In genomic region chr3:18656866-18657265, GRCh38 we compare ENCODE assay signal across 20 cellular contexts.
DNase-seq lines count a peak whose midpoint lies in the region; ATAC-seq and TF ChIP-seq lines count a peak whose summit lies in the region.
"Had no signal": no experiment of that assay in that cellular context is flagged by ENCODE, and none has a peak within 500 bp of the region (broad histone marks: within the 10 kb centered on the region; RNA-seq: fewer than 3 reads in every experiment).

No MANE protein-coding gene starts in this region.

- no peaks in the 10 kb centered on the region for H3K27me3 ChIP-seq in Loucy (ENCODE audit: insufficient read depth, low read length, poor library complexity, severe bottlenecking)
- no peaks in the 10 kb centered on the region for H3K27me3 ChIP-seq in gastroesophageal sphincter
- H3K27me3 ChIP-seq in right atrium auricular region = no peaks in the 10 kb centered on the region

- H3K79me2 ChIP-seq in Loucy (ENCODE audit: insufficient read depth, low read length) = no peaks in the 10 kb centered on the region

- TF ChIP-seq CTCF in Loucy (conservative IDR thresholded peaks at IDR 0.05; ENCODE audit: low read length) (no peak), gastroesophageal sphincter (IDR thresholded peaks at IDR 0.05) (no peak), right atrium auricular region (IDR thresholded peaks at IDR 0.05) (no peak)

- POLR2A ChIA-PET in activated CD8-positive, alpha-beta T cell treated with anti-CD3 and anti-CD28 coated beads, Interleukin-2, amount 10 ng/mL, durations not matched to agents 7 days and 5 days (lab: Charles Lee) = interaction anchor here (1.0 kb wide), 2 partner anchors 56 to 85 kb away, joined by 3 to 4 read pairs; no protein-coding TSS in a partner anchor
- POLR2A ChIA-PET in naive thymus-derived CD8-positive, alpha-beta T cell (lab: Charles Lee) = interaction anchor here (1.0 kb wide), 1 partner anchor 8 kb away, joined by 4 read pairs; no protein-coding TSS in a partner anchor

- H3K4me1 Mint-ChIP-seq in activated T-cell treated with anti-CD3 and anti-CD28 coated beads, Interleukin-2, amount 50 U/mL, for 24 hours (ENCODE audit: low read depth) = peaks cover 76% of the 10 kb centered on the region
- peaks cover 45% of the 10 kb centered on the region for H3K4me1 Mint-ChIP-seq in activated CD8-positive, alpha-beta T cell treated with anti-CD3 and anti-CD28 coated beads, Interleukin-2, amount 10 ng/mL, durations not matched to agents 7 days and 5 days (ENCODE audit: low read depth)
- peaks cover 16 to 34% (median 34%) of the 10 kb centered on the region in 4 donors for H3K4me1 Mint-ChIP-seq in naive thymus-derived CD8-positive, alpha-beta T cell

- no peaks in the 10 kb centered on the region for H4K20me1 ChIP-seq in Loucy (ENCODE audit: insufficient read depth, low read length, poor library complexity, severe bottlenecking)

- no peak for ATAC-seq in activated CD8-positive, alpha-beta T cell treated with anti-CD3 and anti-CD28 coated beads, Interleukin-2, amount 10 ng/mL, durations not matched to agents 7 days and 5 days
- ATAC-seq in naive thymus-derived CD8-positive, alpha-beta T cell = peak in 1 of 2 donors; percentile 30
- ATAC-seq in GM18907 (IDR thresholded peaks at IDR 0.05; ENCODE audit: unreplicated experiment) = no peak
- no peak for ATAC-seq in gastroesophageal sphincter
- ATAC-seq: HepG2 had no signal

- H3K4me1 ChIP-seq in Loucy (ENCODE audit: insufficient read depth, low read length, poor library complexity, severe bottlenecking) (peaks cover 22% of the 10 kb centered on the region), gastroesophageal sphincter (no peaks in the 10 kb centered on the region), right atrium auricular region (no peaks in the 10 kb centered on the region)

- no peak for TF ChIP-seq EP300 in gastroesophageal sphincter (IDR thresholded peaks at IDR 0.05)

- H3F3A ChIP-seq in Loucy (ENCODE audit: low read depth) = no peaks in the 10 kb centered on the region

- H3K36me3 ChIP-seq in Loucy (ENCODE audit: insufficient read depth, low read length) = no peaks in the 10 kb centered on the region
- no peaks in the 10 kb centered on the region for H3K36me3 ChIP-seq in gastroesophageal sphincter
- no peaks in the 10 kb centered on the region for H3K36me3 ChIP-seq in right atrium auricular region

- H3K4me3 ChIP-seq in Loucy (ENCODE audit: low read length, poor library complexity, severe bottlenecking) (no peak overlapping the region), gastroesophageal sphincter (no peak overlapping the region), right atrium auricular region (no peak overlapping the region)
- H3K4me3 ChIP-seq: PC-9 had no signal

- no peak overlapping the region for H3K9ac ChIP-seq in Loucy (ENCODE audit: low read depth, low read length, poor library complexity, severe bottlenecking)

- no peak overlapping the region for H3K27ac ChIP-seq in gastroesophageal sphincter
- H3K27ac ChIP-seq in right atrium auricular region = no peak overlapping the region
- H3K27ac ChIP-seq: C4-2B, PC-9 had no signal

- peak overlapping the region; percentile 74 for H3K27ac Mint-ChIP-seq in activated T-cell treated with anti-CD3 and anti-CD28 coated beads, Interleukin-2, amount 50 U/mL, for 24 hours
- H3K27ac Mint-ChIP-seq in activated CD8-positive, alpha-beta T cell treated with anti-CD3 and anti-CD28 coated beads, Interleukin-2, amount 10 ng/mL, durations not matched to agents 7 days and 5 days = peak overlapping the region; percentile 55
- peak overlapping the region in 6 of 10 donors; percentile 1 to 70 (median 45) for H3K27ac Mint-ChIP-seq in naive thymus-derived CD8-positive, alpha-beta T cell
- H3K27ac Mint-ChIP-seq: HFFc6 had no signal

- H2AFZ ChIP-seq in Loucy (ENCODE audit: low read length) = no peak overlapping the region
- H2AFZ ChIP-seq: PC-9 had no signal

- H3K27me3 Mint-ChIP-seq in activated T-cell treated with anti-CD3 and anti-CD28 coated beads, Interleukin-2, amount 50 U/mL, for 24 hours = no peaks in the 10 kb centered on the region
- H3K27me3 Mint-ChIP-seq in activated CD8-positive, alpha-beta T cell treated with anti-CD3 and anti-CD28 coated beads, Interleukin-2, amount 10 ng/mL, durations not matched to agents 7 days and 5 days (ENCODE audit: low read depth) = no peaks in the 10 kb centered on the region
- H3K27me3 Mint-ChIP-seq in naive thymus-derived CD8-positive, alpha-beta T cell = no peaks in the 10 kb centered on the region

- CTCF ChIA-PET in activated CD8-positive, alpha-beta T cell treated with anti-CD3 and anti-CD28 coated beads, Interleukin-2, amount 10 ng/mL, durations not matched to agents 7 days and 5 days (lab: Charles Lee) = interaction anchor here (0.9 to 2.6 kb wide), 10 partner anchors 13 to 254 kb away, joined by 3 to 15 read pairs (median 4); no protein-coding TSS in a partner anchor

- no peak overlapping the region for H3K4me3 Mint-ChIP-seq in activated T-cell treated with anti-CD3 and anti-CD28 coated beads, Interleukin-2, amount 50 U/mL, for 24 hours
- H3K4me3 Mint-ChIP-seq in activated CD8-positive, alpha-beta T cell treated with anti-CD3 and anti-CD28 coated beads, Interleukin-2, amount 10 ng/mL, durations not matched to agents 7 days and 5 days = no peak overlapping the region
- H3K4me3 Mint-ChIP-seq in naive thymus-derived CD8-positive, alpha-beta T cell = peak overlapping the region in 4 of 10 donors; percentile 2 to 24 (median 16)
- H3K4me3 Mint-ChIP-seq: HFFc6 had no signal

- H3K36me3 Mint-ChIP-seq in activated T-cell treated with anti-CD3 and anti-CD28 coated beads, Interleukin-2, amount 50 U/mL, for 24 hours (ENCODE audit: low read depth) = peaks cover 9% of the 10 kb centered on the region
- H3K36me3 Mint-ChIP-seq in activated CD8-positive, alpha-beta T cell treated with anti-CD3 and anti-CD28 coated beads, Interleukin-2, amount 10 ng/mL, durations not matched to agents 7 days and 5 days (ENCODE audit: low read depth) = peaks cover 16% of the 10 kb centered on the region
- H3K36me3 Mint-ChIP-seq in naive thymus-derived CD8-positive, alpha-beta T cell = peaks cover 0 to 2% (median 0%) of the 10 kb centered on the region in 3 donors

- peaks cover 10% of the 10 kb centered on the region for H3K9me3 Mint-ChIP-seq in activated T-cell treated with anti-CD3 and anti-CD28 coated beads, Interleukin-2, amount 50 U/mL, for 24 hours
- H3K9me3 Mint-ChIP-seq in activated CD8-positive, alpha-beta T cell treated with anti-CD3 and anti-CD28 coated beads, Interleukin-2, amount 10 ng/mL, durations not matched to agents 7 days and 5 days (ENCODE audit: insufficient read depth) = no peaks in the 10 kb centered on the region
- peaks cover 0 to 7% (median 0%) of the 10 kb centered on the region in 9 donors for H3K9me3 Mint-ChIP-seq in naive thymus-derived CD8-positive, alpha-beta T cell

- no peak for DNase-seq in activated T-cell treated with anti-CD3 and anti-CD28 coated beads, Interleukin-2, amount 50 U/mL, for 24 hours
- no peak for DNase-seq in activated T-cell treated with anti-CD3 and anti-CD28 coated beads for 4 hours
- no peak for DNase-seq in activated CD8-positive, alpha-beta T cell treated with anti-CD3 and anti-CD28 coated beads, Interleukin-2, amount 10 ng/mL, durations not matched to agents 7 days and 5 days
- DNase-seq in naive thymus-derived CD8-positive, alpha-beta T cell = no peak
- DNase-seq in right atrium auricular region (ENCODE audit: low spot score) = no peak
- DNase-seq: COR-L47, DMS153, HFFc6, KG1, NCI-H1092, NCI-H146, NCI-H2081, NCI-H510A, NCI-H82, PC-9 had no signal

- H3K4me2 ChIP-seq in Loucy (ENCODE audit: low read depth, low read length, poor library complexity, severe bottlenecking) = peak overlapping the region; percentile 24
- H3K4me2 ChIP-seq: PC-9 had no signal

- WGBS in gastroesophageal sphincter (ENCODE audit: low coverage in 1 of 2), 2 donors = 52 to 70% methylated on average over 5 of the region's 5 CpGs

- H3K9me3 ChIP-seq in Loucy (ENCODE audit: insufficient read depth, low read depth, low read length) (no peaks in the 10 kb centered on the region), gastroesophageal sphincter (no peaks in the 10 kb centered on the region), right atrium auricular region (no peaks in the 10 kb centered on the region)

- H3K9me2 ChIP-seq in Loucy (replicated peaks; ENCODE audit: low read depth, low read length) = no peaks in the 10 kb centered on the region

- TF ChIP-seq POLR2A in gastroesophageal sphincter (IDR thresholded peaks at IDR 0.05) = no peak
